In genomic region chr3:52085883-52086282, GRCh38 we compare ENCODE assay signal across 14 cellular contexts. TPM values are rescaled to one million over a fixed set of nuclear protein-coding genes. Genes with fewer than 3 reads are reported as not detected.
DNase-seq lines count a peak whose midpoint lies in the region; ATAC-seq and TF ChIP-seq lines count a peak whose summit lies in the region.
"Had no signal": no experiment of that assay in that cellular context is flagged by ENCODE, and none has a peak within 500 bp of the region (broad histone marks: within the 10 kb centered on the region; RNA-seq: fewer than 3 reads in every experiment).

No MANE protein-coding gene starts in this region.

- POLR2A ChIA-PET in activated CD8-positive, alpha-beta T cell treated with anti-CD3 and anti-CD28 coated beads, Interleukin-2, amount 10 ng/mL, durations not matched to agents 7 days and 5 days (lab: Charles Lee) = interaction anchor here (1.0 kb wide), 1 partner anchor 16 kb away, joined by 3 read pairs; no protein-coding TSS in a partner anchor

- H3K27ac ChIP-seq in right cardiac atrium (ENCODE audit: low read length) (no peak overlapping the region), colonic mucosa (no peak overlapping the region)
- H3K27ac ChIP-seq: dorsolateral prefrontal cortex had no signal

- H3K4me1 Mint-ChIP-seq in activated CD8-positive, alpha-beta T cell treated with anti-CD3 and anti-CD28 coated beads, Interleukin-2, amount 10 ng/mL, durations not matched to agents 7 days and 5 days (ENCODE audit: low read depth) = peaks cover 44% of the 10 kb centered on the region
- peaks cover 24% of the 10 kb centered on the region for H3K4me1 Mint-ChIP-seq in stimulated activated memory B cell treated with anti-CD40 and anti-IgM and Interleukin-4, amounts not matched to agents 10 μg/mL and 1 μg/mL and 100 μg/mL, for 72 hours

- no peaks in the 10 kb centered on the region for H3K27me3 Mint-ChIP-seq in activated CD8-positive, alpha-beta T cell treated with anti-CD3 and anti-CD28 coated beads, Interleukin-2, amount 10 ng/mL, durations not matched to agents 7 days and 5 days (ENCODE audit: low read depth)
- H3K27me3 Mint-ChIP-seq in stimulated activated memory B cell treated with anti-CD40 and anti-IgM and Interleukin-4, amounts not matched to agents 10 μg/mL and 1 μg/mL and 100 μg/mL, for 72 hours = no peaks in the 10 kb centered on the region

- CTCF ChIA-PET in activated CD8-positive, alpha-beta T cell treated with anti-CD3 and anti-CD28 coated beads, Interleukin-2, amount 10 ng/mL, durations not matched to agents 7 days and 5 days (lab: Charles Lee) = interaction anchor here (0.7 to 4.5 kb wide), 5 partner anchors 16 to 132 kb away, joined by 3 to 25 read pairs (median 4); partner anchors contain the start of gene DUSP7

- H3K9me3 Mint-ChIP-seq in activated CD8-positive, alpha-beta T cell treated with anti-CD3 and anti-CD28 coated beads, Interleukin-2, amount 10 ng/mL, durations not matched to agents 7 days and 5 days (ENCODE audit: insufficient read depth) = no peaks in the 10 kb centered on the region
- no peaks in the 10 kb centered on the region for H3K9me3 Mint-ChIP-seq in stimulated activated memory B cell treated with anti-CD40 and anti-IgM and Interleukin-4, amounts not matched to agents 10 μg/mL and 1 μg/mL and 100 μg/mL, for 72 hours

- DNase-seq in activated gamma-delta T cell treated with Interleukin-2 at 50 U/mL for 16 hours = peak; percentile 15
- no peak for DNase-seq in activated gamma-delta T cell (lab: John Stamatoyannopoulos, UW)
- peak; percentile 51 for DNase-seq in activated CD8-positive, alpha-beta T cell treated with anti-CD3 and anti-CD28 coated beads, Interleukin-2, amount 10 ng/mL, durations not matched to agents 7 days and 5 days
- peak; percentile 9 to 41 (median 40) for DNase-seq in right cardiac atrium
- DNase-seq in NCI-H2171 (lab: John Stamatoyannopoulos, UW) = no peak
- DNase-seq in SW480 (ENCODE audit: low spot score) = no peak
- no peak for DNase-seq in colonic mucosa
- DNase-seq: activated CD4-positive, alpha-beta T cell treated with anti-CD3 and anti-CD28 coated beads for 4 hours; dorsolateral prefrontal cortex; mesenchymal stem cell; NCI-H1092 treated with DMSO at 0.1 percent for 48 hours; NCI-H2227 treated with DMSO at 0.1 percent for 48 hours; stimulated activated CD4-positive, alpha-beta T cell treated with anti-CD3 and anti-CD28 coated beads, Interleukin-12 subunit alpha, Interleukin-12 subunit beta, amount 100 ng/mL, for 4 hours had no signal

- H3K9ac ChIP-seq in colonic mucosa (ENCODE audit: low read depth in 2 of 2, low read length in 2 of 2) = no peak overlapping the region

- peaks cover 13% of the 10 kb centered on the region for H3K36me3 Mint-ChIP-seq in activated CD8-positive, alpha-beta T cell treated with anti-CD3 and anti-CD28 coated beads, Interleukin-2, amount 10 ng/mL, durations not matched to agents 7 days and 5 days (ENCODE audit: low read depth)
- H3K36me3 Mint-ChIP-seq in stimulated activated memory B cell treated with anti-CD40 and anti-IgM and Interleukin-4, amounts not matched to agents 10 μg/mL and 1 μg/mL and 100 μg/mL, for 72 hours = no peaks in the 10 kb centered on the region

- H3K4me3 Mint-ChIP-seq in activated CD8-positive, alpha-beta T cell treated with anti-CD3 and anti-CD28 coated beads, Interleukin-2, amount 10 ng/mL, durations not matched to agents 7 days and 5 days = no peak overlapping the region
- no peak overlapping the region for H3K4me3 Mint-ChIP-seq in stimulated activated memory B cell treated with anti-CD40 and anti-IgM and Interleukin-4, amounts not matched to agents 10 μg/mL and 1 μg/mL and 100 μg/mL, for 72 hours

- H3K27me3 ChIP-seq in right cardiac atrium (ENCODE audit: control insufficient read depth, insufficient read depth) = no peaks in the 10 kb centered on the region
- no peaks in the 10 kb centered on the region for H3K27me3 ChIP-seq in colonic mucosa
- H3K27me3 ChIP-seq: dorsolateral prefrontal cortex had no signal

- peak; percentile 52 for ATAC-seq in activated CD8-positive, alpha-beta T cell treated with anti-CD3 and anti-CD28 coated beads, Interleukin-2, amount 10 ng/mL, durations not matched to agents 7 days and 5 days
- no peak for ATAC-seq in right cardiac atrium
- ATAC-seq in stimulated activated memory B cell treated with anti-CD40 and anti-IgM and Interleukin-4, amounts not matched to agents 10 μg/mL and 1 μg/mL and 100 μg/mL, for 72 hours = peak; percentile 46

- H3K9me3 ChIP-seq in right cardiac atrium (ENCODE audit: control insufficient read depth, low read length) = no peaks in the 10 kb centered on the region
- H3K9me3 ChIP-seq in colonic mucosa = no peaks in the 10 kb centered on the region

- 86% methylated on average over 7 of the region's 7 CpGs for WGBS in right cardiac atrium

- peak overlapping the region; percentile 84 for H3K27ac Mint-ChIP-seq in activated CD8-positive, alpha-beta T cell treated with anti-CD3 and anti-CD28 coated beads, Interleukin-2, amount 10 ng/mL, durations not matched to agents 7 days and 5 days
- no peak overlapping the region for H3K27ac Mint-ChIP-seq in stimulated activated memory B cell treated with anti-CD40 and anti-IgM and Interleukin-4, amounts not matched to agents 10 μg/mL and 1 μg/mL and 100 μg/mL, for 72 hours

- intact Hi-C loops in right cardiac atrium (cut with DNase I) = no loop called here
- intact Hi-C loops in colonic mucosa (cut with DNase I) = no loop called here

- no peak overlapping the region for H3K4me3 ChIP-seq in right cardiac atrium (ENCODE audit: low read length)
- H3K4me3 ChIP-seq in colonic mucosa = no peak overlapping the region
- H3K4me3 ChIP-seq: dorsolateral prefrontal cortex had no signal

- no peak for TF ChIP-seq CTCF in colonic mucosa (IDR thresholded peaks at IDR 0.05)

- H3K4me1 ChIP-seq in right cardiac atrium (ENCODE audit: control insufficient read depth, insufficient read depth, low read length) = peaks cover 21% of the 10 kb centered on the region
- H3K4me1 ChIP-seq in colonic mucosa = no peaks in the 10 kb centered on the region

- no peaks in the 10 kb centered on the region for H3K36me3 ChIP-seq in colonic mucosa

RNA-seq across cellular contexts. Expression of gene DUSP7, which starts 29.5 kb away (rescaled TPM):
- total RNA-seq in activated CD8-positive, alpha-beta T cell treated with anti-CD3 and anti-CD28 coated beads, Interleukin-2, amount 10 ng/mL, durations not matched to agents 7 days and 5 days = 10 to 100 TPM; 37.4 to 39.1 TPM
- total RNA-seq in right cardiac atrium (10 to 100 TPM; 27.2 to 39.9 (median 36.2) TPM), colonic mucosa (1 to 10 TPM; 9.5 to 9.8 TPM)
- 18.1 TPM for polyA plus RNA-seq in right cardiac atrium

Comparison
In these comparisons a context has a peak if more than half of its experiments do, and no peak if none do; other contexts are left out.
1. DNase-seq: peak in activated gamma-delta T cell treated with Interleukin-2 at 50 U/mL for 16 hours (single experiment), activated CD8-positive, alpha-beta T cell treated with anti-CD3 and anti-CD28 coated beads, Interleukin-2, amount 10 ng/mL, durations not matched to agents 7 days and 5 days (single experiment) and right cardiac atrium (3 of 3); none in activated gamma-delta T cell (single experiment), NCI-H2171 (single experiment), SW480 (single experiment) and colonic mucosa (single experiment).
2. ATAC-seq: peak in activated CD8-positive, alpha-beta T cell treated with anti-CD3 and anti-CD28 coated beads, Interleukin-2, amount 10 ng/mL, durations not matched to agents 7 days and 5 days (single experiment) and stimulated activated memory B cell treated with anti-CD40 and anti-IgM and Interleukin-4, amounts not matched to agents 10 μg/mL and 1 μg/mL and 100 μg/mL, for 72 hours (single experiment); none in right cardiac atrium (0 of 2).